Comparison of ENCODE assay signal across 21 cellular contexts in the genomic region with DNA sequence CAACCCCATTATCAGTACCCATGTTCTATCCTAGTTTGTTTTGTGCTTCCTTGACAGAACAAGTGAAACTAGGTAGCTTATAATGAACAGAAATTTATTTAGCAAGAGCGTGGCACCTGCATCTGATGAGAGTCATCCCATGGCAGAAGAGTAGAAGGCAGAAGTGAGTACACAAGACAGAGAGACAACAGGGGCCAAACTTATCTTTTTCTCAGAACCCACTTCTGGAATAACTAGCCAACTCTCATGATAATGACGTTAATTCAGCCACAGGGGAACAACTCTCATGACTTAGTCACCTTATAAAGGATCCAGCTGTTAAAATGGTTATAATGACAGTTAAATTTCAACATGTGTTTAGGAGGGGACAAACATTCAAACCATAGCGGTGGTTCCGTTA.
DNase-seq lines count a peak whose midpoint lies in the region; ATAC-seq, FAIRE-seq and TF ChIP-seq lines count a peak whose summit lies in the region.
"Had no signal": no experiment of that assay in that cellular context is flagged by ENCODE, and none has a peak within 500 bp of the region (broad histone marks: within the 10 kb centered on the region; RNA-seq: fewer than 3 reads in every experiment).

No MANE protein-coding gene starts in this region.

- peak; percentile 86 for ATAC-seq in Right ventricle myocardium inferior
- ATAC-seq: CD8-positive, alpha-beta T cell had no signal

- FAIRE-seq in HTR-8/SVneo (lab: Jason Lieb, UNC): no peak
- FAIRE-seq: A204.1, G401.6, GM19239, H1 had no signal

- H3K36me3 ChIP-seq in left ventricle myocardium inferior: no peaks in the 10 kb centered on the region
- H3K36me3 ChIP-seq: BLaER1 had no signal

- H3K4me3 ChIP-seq in left ventricle myocardium inferior (no peak overlapping the region), cardiac fibroblast (replicated peaks in 1 of 2; ENCODE audit: low read depth in 2 of 2, low read length in 2 of 2) (no peak overlapping the region)
- H3K4me3 ChIP-seq: BLaER1, GM23248 had no signal

- TF ChIP-seq CTCF in left ventricle myocardium inferior (IDR thresholded peaks at IDR 0.05; ENCODE audit: borderline replicate concordance) (no peak), cardiac fibroblast (IDR thresholded peaks at IDR 0.05; ENCODE audit: low read depth, low read length) (no peak)

- H3K27ac ChIP-seq in left ventricle myocardium inferior (replicated peaks): no peak overlapping the region
- H3K27ac ChIP-seq: 22Rv1, BLaER1, C4-2B, GM23248 had no signal

- H3K27me3 ChIP-seq in left ventricle myocardium inferior (ENCODE audit: low read depth): no peaks in the 10 kb centered on the region
- H3K27me3 ChIP-seq: BLaER1 had no signal

- intact Hi-C loops in Right ventricle myocardium inferior (cut with DNase I): no loop called here
- intact Hi-C loops in left ventricle myocardium inferior (cut with micrococcal nuclease): no loop called here

- no peaks in the 10 kb centered on the region for H3K9me3 ChIP-seq in left ventricle myocardium inferior (replicated peaks)
- H3K9me3 ChIP-seq: BLaER1, Caco-2 had no signal

- DNase-seq in Right ventricle myocardium inferior (ENCODE audit: missing footprints) (no peak), left ventricle myocardium inferior (no peak), HT1080 (ENCODE audit: low read depth) (peak; percentile 1), cardiac fibroblast (ENCODE audit: low read depth in 2 of 2) (peak; percentile 1 to 9), HTR-8/SVneo (ENCODE audit: insufficient read length, low spot score) (no peak)
- DNase-seq in stimulated activated naive CD4-positive, alpha-beta T cell (lab: John Stamatoyannopoulos, UW): no peak
- DNase-seq: Caco-2; CD4-positive, CD25-positive, alpha-beta regulatory T cell; CD8-positive, alpha-beta T cell; DMS153; DND-41; GM23248; H7; HCEC 1CT had no signal

- no peaks in the 10 kb centered on the region for H3K4me1 ChIP-seq in left ventricle myocardium inferior
- H3K4me1 ChIP-seq: BLaER1, Caco-2 had no signal

Comparison
In these comparisons a context has a peak if more than half of its experiments do, and no peak if none do; other contexts are left out.
1. DNase-seq: peak in HT1080 (single experiment) and cardiac fibroblast (2 of 2); none in Right ventricle myocardium inferior (single experiment), left ventricle myocardium inferior (single experiment), HTR-8/SVneo (single experiment) and stimulated activated naive CD4-positive, alpha-beta T cell (0 of 6).